ENCODE assay signal across 8 cellular contexts in the genomic region with DNA sequence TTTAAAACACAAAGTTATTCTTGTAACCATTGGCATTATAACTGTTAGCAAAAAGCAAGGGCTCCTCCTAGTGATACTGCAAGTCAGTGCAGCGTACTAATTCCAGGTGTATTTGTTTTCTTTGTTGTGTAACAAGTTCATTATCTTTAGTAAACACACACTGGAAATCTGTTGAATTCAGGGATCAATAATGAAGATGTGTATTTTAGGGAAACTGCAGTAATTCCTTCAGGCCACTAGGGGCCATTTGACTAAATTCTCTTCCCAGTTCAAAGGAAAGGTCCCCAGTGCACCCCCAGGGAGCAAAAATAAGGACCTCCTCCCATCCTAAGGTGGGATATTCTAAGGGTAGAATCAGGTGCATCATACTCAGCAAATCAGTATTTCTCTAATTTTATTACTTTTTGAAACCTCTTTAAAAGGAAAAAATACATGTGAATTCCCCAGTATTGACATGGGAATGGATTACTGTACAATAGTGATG.
DNase-seq lines count a peak whose midpoint lies in the region; ATAC-seq and TF ChIP-seq lines count a peak whose summit lies in the region.

No MANE protein-coding gene starts in this region.

- no peaks in the 10 kb centered on the region for H3K9me3 Mint-ChIP-seq in Calu3 (ENCODE audit: low read depth, unreplicated experiment)
- no peaks in the 10 kb centered on the region for H3K9me3 Mint-ChIP-seq in activated CD8-positive, alpha-beta memory T cell treated with anti-CD3 and anti-CD28 coated beads, Interleukin-2, amount 10 ng/mL, durations not matched to agents 7 days and 5 days (ENCODE audit: low read depth)

- no peak for ATAC-seq in activated CD8-positive, alpha-beta memory T cell treated with anti-CD3 and anti-CD28 coated beads, Interleukin-2, amount 10 ng/mL, durations not matched to agents 7 days and 5 days
- no peak for ATAC-seq in GM19351 (IDR thresholded peaks at IDR 0.05; ENCODE audit: unreplicated experiment)

- no peak overlapping the region for H3K4me3 ChIP-seq in Jurkat, Clone E6-1 (ENCODE audit: low read length)
- no peak overlapping the region for H3K4me3 ChIP-seq in astrocyte of the cerebellum (ENCODE audit: low read depth, low read length)
- no peak overlapping the region for H3K4me3 ChIP-seq in vagina

- in situ Hi-C loops in astrocyte of the cerebellum (cut with HindIII; ENCODE audit: low sequenced_read_pairs): loop anchor here (5.0 kb wide), 1 partner anchor 72 kb away; no protein-coding TSS in a partner anchor

- no peak overlapping the region for H3K4me3 Mint-ChIP-seq in Calu3 (ENCODE audit: low read depth, unreplicated experiment)
- no peak overlapping the region for H3K4me3 Mint-ChIP-seq in activated CD8-positive, alpha-beta memory T cell treated with anti-CD3 and anti-CD28 coated beads, Interleukin-2, amount 10 ng/mL, durations not matched to agents 7 days and 5 days

- H3K27me3 ChIP-seq in vagina: no peaks in the 10 kb centered on the region

- H3K36me3 ChIP-seq in vagina: no peaks in the 10 kb centered on the region

- TF ChIP-seq POLR2A in vagina (IDR thresholded peaks at IDR 0.05): no peak

- H3K27me3 Mint-ChIP-seq in Calu3 (ENCODE audit: unreplicated experiment): no peaks in the 10 kb centered on the region
- peaks cover 8% of the 10 kb centered on the region for H3K27me3 Mint-ChIP-seq in activated CD8-positive, alpha-beta memory T cell treated with anti-CD3 and anti-CD28 coated beads, Interleukin-2, amount 10 ng/mL, durations not matched to agents 7 days and 5 days

- CTCF ChIA-PET in Calu3 (lab: Charles Lee): interaction anchor here (0.6 kb wide), 3 partner anchors 13 to 1294 kb away, joined by 3 to 6 read pairs (median 5); no protein-coding TSS in a partner anchor
- CTCF ChIA-PET in activated CD8-positive, alpha-beta memory T cell treated with anti-CD3 and anti-CD28 coated beads, Interleukin-2, amount 10 ng/mL, durations not matched to agents 7 days and 5 days (lab: Charles Lee): no interaction called here

- TF ChIP-seq CTCF in Calu3 (IDR thresholded peaks at IDR 0.05; ENCODE audit: unreplicated experiment) (peak; percentile 54), astrocyte of the cerebellum (IDR thresholded peaks at IDR 0.05; ENCODE audit: low read depth, low read length, missing control alignments) (peak; percentile 57), vagina (IDR thresholded peaks at IDR 0.05) (peak in 1 of 3 experiments; percentile 26)

- H3K27ac Mint-ChIP-seq in Calu3 (ENCODE audit: unreplicated experiment): no peak overlapping the region
- H3K27ac Mint-ChIP-seq in activated CD8-positive, alpha-beta memory T cell treated with anti-CD3 and anti-CD28 coated beads, Interleukin-2, amount 10 ng/mL, durations not matched to agents 7 days and 5 days: no peak overlapping the region

- DNase-seq in Calu3 (peak; percentile 60), astrocyte of the cerebellum (ENCODE audit: low read depth) (no peak), medulla oblongata (ENCODE audit: extremely low spot score) (peak; percentile 30), NCI-H187 treated with DMSO at 0.1 percent for 48 hours (lab: John Stamatoyannopoulos, UW) (no peak), vagina (ENCODE audit: extremely low spot score in 2 of 2) (no peak)
- peak; percentile 2 for DNase-seq in Jurkat, Clone E6-1 (ENCODE audit: low read depth, low spot score)
- no peak for DNase-seq in activated CD8-positive, alpha-beta memory T cell treated with anti-CD3 and anti-CD28 coated beads, Interleukin-2, amount 10 ng/mL, durations not matched to agents 7 days and 5 days

- no TSS peak for BruUV-seq in Calu3 (replicated peaks; lab: Mats Ljungman, UMichigan)

- intact Hi-C loops in Calu3 (cut with micrococcal nuclease; ENCODE audit: unreplicated experiment): loop anchor here (1.0 kb wide), 2 partner anchors 174 to 467 kb away; no protein-coding TSS in a partner anchor
- intact Hi-C loops in vagina (cut with DNase I): no loop called here

- no peaks in the 10 kb centered on the region for H3K4me1 ChIP-seq in vagina

- H3K4me1 Mint-ChIP-seq in Calu3 (ENCODE audit: low read depth, unreplicated experiment): peaks cover 25% of the 10 kb centered on the region
- H3K4me1 Mint-ChIP-seq in activated CD8-positive, alpha-beta memory T cell treated with anti-CD3 and anti-CD28 coated beads, Interleukin-2, amount 10 ng/mL, durations not matched to agents 7 days and 5 days: no peaks in the 10 kb centered on the region

- no peak overlapping the region for H3K27ac ChIP-seq in vagina

- H3K36me3 Mint-ChIP-seq in Calu3 (ENCODE audit: insufficient read depth, unreplicated experiment): no peaks in the 10 kb centered on the region
- no peaks in the 10 kb centered on the region for H3K36me3 Mint-ChIP-seq in activated CD8-positive, alpha-beta memory T cell treated with anti-CD3 and anti-CD28 coated beads, Interleukin-2, amount 10 ng/mL, durations not matched to agents 7 days and 5 days

- no peaks in the 10 kb centered on the region for H3K9me3 ChIP-seq in vagina

Comparison
In these comparisons a context has a peak if more than half of its experiments do, and no peak if none do; other contexts are left out.
1. DNase-seq: peak in Calu3 (single experiment), Jurkat, Clone E6-1 (single experiment) and medulla oblongata (single experiment); none in astrocyte of the cerebellum (single experiment), NCI-H187 treated with DMSO at 0.1 percent for 48 hours (single experiment), activated CD8-positive, alpha-beta memory T cell treated with anti-CD3 and anti-CD28 coated beads, Interleukin-2, amount 10 ng/mL, durations not matched to agents 7 days and 5 days (single experiment) and vagina (0 of 2).